Comparison of ENCODE assay signal across 8 cellular contexts in genomic region chr2:47272031-47272864, GRCh38.
A peak's percentile ranks its signal among the peaks of the same experiment; 100 is the strongest.
DNase-seq lines count a peak whose midpoint lies in the region; ATAC-seq and TF ChIP-seq lines count a peak whose summit lies in the region.

No MANE protein-coding gene starts in this region.

- H3K9me3 Mint-ChIP-seq in activated CD4-positive, alpha-beta T cell treated with anti-CD3 and anti-CD28 coated beads for 36 hours (ENCODE audit: low read depth): no peaks in the 10 kb centered on the region

- POLR2A ChIA-PET in activated CD4-positive, alpha-beta T cell treated with anti-CD3 and anti-CD28 coated beads for 36 hours (lab: Charles Lee): no interaction called here

- ATAC-seq in HG02642 (IDR thresholded peaks at IDR 0.05; ENCODE audit: poor library complexity, unreplicated experiment) (peak; percentile 87), left colon (peak; percentile 84)
- ATAC-seq in activated CD4-positive, alpha-beta T cell treated with anti-CD3 and anti-CD28 coated beads for 36 hours: peak; percentile 96

- intact Hi-C loops in activated CD4-positive, alpha-beta T cell treated with anti-CD3 and anti-CD28 coated beads for 36 hours (cut with DNase I, micrococcal nuclease): loop anchor here (2.0 to 5.0 kb wide), 3 partner anchors 51 to 355 kb away; partner anchors contain the start of gene MCFD2 (in 1 of the 2)
- intact Hi-C loops in left colon (cut with DNase I, micrococcal nuclease): no loop called here

- H3K4me3 ChIP-seq in GM12864 (ENCODE audit: low read depth, low read length): peak overlapping the region; percentile 44

- H3K27ac ChIP-seq in cingulate gyrus (ENCODE audit: low read depth, low read length): peak overlapping the region; percentile 84

- H3K4me3 Mint-ChIP-seq in activated CD4-positive, alpha-beta T cell treated with anti-CD3 and anti-CD28 coated beads for 36 hours: peak overlapping the region; percentile 47

- CTCF ChIA-PET in activated CD4-positive, alpha-beta T cell treated with anti-CD3 and anti-CD28 coated beads for 36 hours (lab: Charles Lee): interaction anchor here (0.6 to 2.6 kb wide), 17 partner anchors 9 to 991 kb away, joined by 3 to 12 read pairs (median 4); no protein-coding TSS in a partner anchor

- no peaks in the 10 kb centered on the region for H3K27me3 Mint-ChIP-seq in activated CD4-positive, alpha-beta T cell treated with anti-CD3 and anti-CD28 coated beads for 36 hours

- no peak for DNase-seq in GM12864 (ENCODE audit: low read depth)
- DNase-seq in NCI-H2107 treated with DMSO at 0.1 percent for 48 hours (lab: John Stamatoyannopoulos, UW; ENCODE audit: unreplicated experiment): peak; percentile 92
- peak; percentile 75 for DNase-seq in activated CD4-positive, alpha-beta T cell treated with anti-CD3 and anti-CD28 coated beads for 36 hours
- DNase-seq in left colon: peak; percentile 83 to 85
- peak; percentile 50 for DNase-seq in stimulated activated CD4-positive, alpha-beta T cell treated with anti-CD3 and anti-CD28 coated beads, Interleukin-1b, Interleukin-23, amount 100 ng/mL, for 48 hours
- DNase-seq in GOT3 (lab: John Stamatoyannopoulos, UW): no peak

- H3K27ac Mint-ChIP-seq in activated CD4-positive, alpha-beta T cell treated with anti-CD3 and anti-CD28 coated beads for 36 hours: no peak overlapping the region

- peaks cover 1% of the 10 kb centered on the region for H3K4me1 Mint-ChIP-seq in activated CD4-positive, alpha-beta T cell treated with anti-CD3 and anti-CD28 coated beads for 36 hours

- TF ChIP-seq CTCF in GM12864 (IDR thresholded peaks at IDR 0.05; ENCODE audit: low read depth, low read length, missing control alignments): peak; percentile 97

- no peaks in the 10 kb centered on the region for H3K36me3 Mint-ChIP-seq in activated CD4-positive, alpha-beta T cell treated with anti-CD3 and anti-CD28 coated beads for 36 hours (ENCODE audit: low read depth)

Comparison
In these comparisons a context has a peak if more than half of its experiments do, and no peak if none do; other contexts are left out.
1. DNase-seq: peak in NCI-H2107 treated with DMSO at 0.1 percent for 48 hours (single experiment), activated CD4-positive, alpha-beta T cell treated with anti-CD3 and anti-CD28 coated beads for 36 hours (single experiment), left colon (2 of 2) and stimulated activated CD4-positive, alpha-beta T cell treated with anti-CD3 and anti-CD28 coated beads, Interleukin-1b, Interleukin-23, amount 100 ng/mL, for 48 hours (single experiment); none in GM12864 (single experiment) and GOT3 (single experiment).
2. intact Hi-C loops: an anchor here in activated CD4-positive, alpha-beta T cell treated with anti-CD3 and anti-CD28 coated beads for 36 hours (2.0 to 5.0 kb wide); none called in left colon.
3. Peak in every context shown above with its lines, with median percentiles within 50 percentile points of each other: ATAC-seq.